14 cellular contexts compared by ENCODE assay signal in the genomic region with DNA sequence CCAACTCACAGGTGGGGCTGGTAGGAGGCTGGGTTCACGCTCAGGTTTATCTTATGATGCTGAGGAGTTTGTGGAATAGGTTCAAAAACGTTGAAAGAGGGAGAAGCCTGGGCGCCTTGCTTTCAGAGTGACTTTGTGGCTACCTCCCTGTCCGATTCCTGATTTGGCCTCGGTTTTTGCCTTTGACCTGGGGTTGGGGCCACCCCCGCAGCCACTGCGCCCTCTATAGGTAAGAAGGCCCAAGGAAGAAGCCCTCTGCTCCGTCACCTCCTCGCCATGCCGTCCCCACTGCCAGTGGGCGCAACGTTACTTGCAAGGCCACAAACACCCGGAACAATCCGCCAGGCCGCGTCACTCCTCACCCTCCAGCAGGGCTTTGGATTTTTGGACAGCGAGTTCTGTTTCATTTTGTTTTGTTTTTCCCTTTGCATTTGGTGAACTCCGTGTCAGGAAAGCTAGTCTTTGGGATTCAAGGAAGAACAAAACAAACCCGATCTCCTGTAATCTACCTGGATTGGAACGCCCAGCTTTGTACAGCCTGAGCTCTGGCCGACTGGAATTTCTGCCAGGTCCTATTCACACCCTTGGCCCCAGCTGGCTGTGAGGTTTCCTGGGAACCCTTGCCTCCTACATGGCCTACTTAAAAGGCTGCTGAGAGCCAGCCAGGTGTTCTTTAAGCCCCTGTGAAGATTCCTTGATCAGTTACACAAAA.
DNase-seq lines count a peak whose midpoint lies in the region; ATAC-seq, FAIRE-seq and TF ChIP-seq lines count a peak whose summit lies in the region.
"Had no signal": no experiment of that assay in that cellular context is flagged by ENCODE, and none has a peak within 500 bp of the region (broad histone marks: within the 10 kb centered on the region; RNA-seq: fewer than 3 reads in every experiment).

No MANE protein-coding gene starts in this region.

- POLR2A ChIA-PET in GM10248 (lab: Yijun Ruan, JAX), result interaction anchor here (1.0 kb wide), 1 partner anchor 136 kb away, joined by 6 read pairs; a partner anchor contains a TSS

- TF ChIP-seq CTCF in 22Rv1 (IDR thresholded peaks at IDR 0.05), result peak; percentile 41
- peak; percentile 41 for TF ChIP-seq CTCF in GM10248 (IDR thresholded peaks at IDR 0.05; ENCODE audit: control extremely low read depth, extremely low read depth, low read depth, missing control alignments)
- TF ChIP-seq CTCF in kidney (IDR thresholded peaks at IDR 0.05; ENCODE audit: borderline replicate concordance, extremely low read depth, insufficient read depth), result no peak

- H3K36me3 ChIP-seq in kidney (ENCODE audit: control insufficient read depth in 1 of 2, insufficient read depth in 2 of 2, low read length in 2 of 2), result peaks cover 0 to 2% of the 10 kb centered on the region in 2 donors

- DNase-seq in GM10248 (ENCODE audit: extremely low spot score) (no peak), RPMI8226 (peak; percentile 48), kidney (peak; percentile 71), NK-92 (lab: John Stamatoyannopoulos, UW; ENCODE audit: unreplicated experiment) (no peak)
- DNase-seq in activated CD4-positive, alpha-beta T cell treated with anti-CD3 and anti-CD28 coated beads for 1 hour, result no peak
- DNase-seq: activated gamma-delta T cell treated with Interleukin-2 at 50 U/mL for 16 hours; COR-L47; KG1; kidney glomerular epithelial cell; NK-92 treated with Interleukin-12 subunit alpha and Interleukin-12 subunit beta, amount 100 ng/mL, for 24 hours had no signal

- H3K9me3 ChIP-seq in kidney (ENCODE audit: control insufficient read depth in 1 of 2, low read length in 2 of 2), result no peaks in the 10 kb centered on the region

- no peaks in the 10 kb centered on the region for H3K4me1 ChIP-seq in kidney (ENCODE audit: control insufficient read depth in 1 of 2, insufficient read depth in 1 of 2, low read depth in 1 of 2, low read length in 2 of 2)

- CTCF ChIA-PET in GM10248 (lab: Yijun Ruan, JAX), result interaction anchor here (1.0 to 1.4 kb wide), 6 partner anchors 11 to 186 kb away, joined by 3 to 5 read pairs (median 4); no protein-coding TSS in a partner anchor

- no peak overlapping the region for H3K27ac ChIP-seq in 22Rv1
- H3K27ac ChIP-seq in kidney (ENCODE audit: low read depth in 2 of 2, low read length in 2 of 2), result no peak overlapping the region

- ATAC-seq in HG02588 (IDR thresholded peaks at IDR 0.05; ENCODE audit: unreplicated experiment), result no peak
- no peak for ATAC-seq in GM18502 (IDR thresholded peaks at IDR 0.05; ENCODE audit: poor library complexity, unreplicated experiment)

- H3K4me3 ChIP-seq in kidney (ENCODE audit: low read length in 2 of 2), result no peak overlapping the region

- no peak for FAIRE-seq in kidney (lab: Jason Lieb, UNC)
- FAIRE-seq: GM19239 had no signal

- H3K9ac ChIP-seq in kidney (ENCODE audit: low read length in 2 of 2), result no peak overlapping the region

- intact Hi-C loops in kidney (cut with DNase I), result no loop called here

Comparison
In these comparisons a context has a peak if more than half of its experiments do, and no peak if none do; other contexts are left out.
1. DNase-seq: peak in RPMI8226 (single experiment) and kidney (single experiment); none in GM10248 (single experiment), NK-92 (single experiment) and activated CD4-positive, alpha-beta T cell treated with anti-CD3 and anti-CD28 coated beads for 1 hour (single experiment).